ENCODE assay signal across 8 cellular contexts in the genomic region with DNA sequence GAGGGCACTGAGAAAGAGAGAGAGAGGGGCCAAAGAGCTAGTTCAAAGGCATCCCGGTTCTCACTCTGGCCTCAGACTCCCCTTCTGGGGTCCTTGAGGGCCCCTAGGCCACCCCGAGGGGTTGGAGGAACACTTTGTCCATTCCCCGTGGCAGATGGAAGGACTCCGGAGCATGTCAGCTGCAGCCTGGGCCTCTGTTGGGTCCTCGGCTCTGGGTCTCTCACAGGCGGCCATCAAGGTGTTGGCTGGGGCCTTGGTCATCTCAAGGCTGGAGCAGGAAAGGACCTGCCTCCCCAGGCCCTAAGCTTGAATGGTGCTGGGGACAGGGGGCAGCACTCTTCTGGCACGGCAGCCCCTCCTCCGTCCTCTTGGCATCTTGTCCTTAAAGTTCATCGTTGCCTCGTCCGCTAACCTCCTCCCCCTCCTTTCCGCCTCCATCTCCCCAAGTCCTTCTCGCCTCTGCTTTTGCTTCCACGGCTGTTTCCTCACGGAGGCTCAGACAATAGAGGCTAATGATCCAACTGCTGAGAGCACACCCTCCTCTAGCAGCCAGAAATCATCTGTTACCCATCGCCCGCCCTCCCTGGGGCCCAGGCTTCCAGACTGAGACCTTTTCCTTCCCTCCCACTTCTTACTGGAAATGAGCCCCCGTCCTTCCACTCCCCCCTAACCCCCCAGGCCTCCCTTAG. TPM values are rescaled to one million over a fixed set of nuclear protein-coding genes. Genes with fewer than 3 reads are reported as not detected.
DNase-seq lines count a peak whose midpoint lies in the region; ATAC-seq and TF ChIP-seq lines count a peak whose summit lies in the region.

No MANE protein-coding gene starts in this region.

- H3K27me3 ChIP-seq in CD4-positive, alpha-beta T cell (ENCODE audit: control insufficient read depth, insufficient read depth, low read length) = no peaks in the 10 kb centered on the region
- H3K27me3 ChIP-seq in foreskin keratinocyte = no peaks in the 10 kb centered on the region
- H3K27me3 ChIP-seq in ovary = no peaks in the 10 kb centered on the region
- no peaks in the 10 kb centered on the region for H3K27me3 ChIP-seq in BE2C

- peak overlapping the region; percentile 94 for H3K27ac Mint-ChIP-seq in CD4-positive, alpha-beta T cell
- peak overlapping the region; percentile 91 to 94 for H3K27ac Mint-ChIP-seq in T-cell

- peak; percentile 56 for TF ChIP-seq POLR2A in ovary (IDR thresholded peaks at IDR 0.05)

- POLR2A ChIA-PET in CD4-positive, alpha-beta T cell (lab: Charles Lee) = interaction anchor here (0.8 to 18.9 kb wide), 5 partner anchors 9 to 179 kb away, joined by 3 to 668 read pairs (median 22); a partner anchor contains a TSS
- POLR2A ChIA-PET in T-cell (lab: Charles Lee) = interaction anchor here (0.5 to 1.6 kb wide), 6 partner anchors 18 to 253 kb away, joined by 3 to 6 read pairs (median 4); no protein-coding TSS in a partner anchor

- H3K4me1 ChIP-seq in foreskin keratinocyte = peaks cover 38% of the 10 kb centered on the region
- H3K4me1 ChIP-seq in ovary (ENCODE audit: insufficient read depth) = peaks cover 31% of the 10 kb centered on the region
- H3K4me1 ChIP-seq in BE2C = peaks cover 12% of the 10 kb centered on the region

- peak overlapping the region; percentile 72 for H3K4me3 Mint-ChIP-seq in CD4-positive, alpha-beta T cell
- H3K4me3 Mint-ChIP-seq in T-cell = peak overlapping the region; percentile 37 to 83 (median 70)

- H3K4me1 Mint-ChIP-seq in CD4-positive, alpha-beta T cell (ENCODE audit: low read depth) = peaks cover 83% of the 10 kb centered on the region
- peaks cover 82 to 91% (median 89%) of the 10 kb centered on the region in 3 donors for H3K4me1 Mint-ChIP-seq in T-cell

- peaks cover 4% of the 10 kb centered on the region for H3K36me3 Mint-ChIP-seq in CD4-positive, alpha-beta T cell (ENCODE audit: low read depth)
- no peaks in the 10 kb centered on the region for H3K36me3 Mint-ChIP-seq in T-cell

- intact Hi-C loops in CD4-positive, alpha-beta T cell (cut with DNase I, micrococcal nuclease) = loop anchor here (1.0 to 10.0 kb wide), 3 partner anchors 18 to 1123 kb away; no protein-coding TSS in a partner anchor
- intact Hi-C loops in ovary (cut with DNase I) = no loop called here

- DNase-seq in CD4-positive, alpha-beta T cell = peak in 1 of 10 experiments; percentile 30
- DNase-seq in T-cell = no peak
- no peak for DNase-seq in foreskin keratinocyte
- DNase-seq in ovary = no peak
- DNase-seq in activated effector memory CD4-positive, alpha-beta T cell treated with anti-CD3 and anti-CD28 coated beads, Interleukin-2, amount 50 U/mL, for 16 hours = no peak
- no peak for DNase-seq in BE2C
- DNase-seq in stimulated activated CD4-positive, alpha-beta T cell treated with anti-CD3 and anti-CD28 coated beads, Interleukin-2, amount 100 ng/mL, for 48 hours = no peak

- peak overlapping the region; percentile 79 for H3K27ac ChIP-seq in CD4-positive, alpha-beta T cell (ENCODE audit: low read depth, low read length)
- H3K27ac ChIP-seq in foreskin keratinocyte = peak overlapping the region; percentile 86
- H3K27ac ChIP-seq in ovary = peak overlapping the region; percentile 90 to 100

- no peaks in the 10 kb centered on the region for H3K9me3 ChIP-seq in CD4-positive, alpha-beta T cell (ENCODE audit: control insufficient read depth, low read length)
- H3K9me3 ChIP-seq in ovary (no peaks in the 10 kb centered on the region), BE2C (no peaks in the 10 kb centered on the region)

- no peak for TF ChIP-seq CTCF in CD4-positive, alpha-beta T cell (IDR thresholded peaks at IDR 0.05)
- TF ChIP-seq CTCF in foreskin keratinocyte (conservative IDR thresholded peaks at IDR 0.05) (no peak), ovary (IDR thresholded peaks at IDR 0.05) (peak in 1 of 3 donors; percentile 11), BE2C (IDR thresholded peaks at IDR 0.05; ENCODE audit: low read depth, low read length) (no peak)

- WGBS in ovary, 3 donors = 25 to 30% (median 27%) methylated on average over 18 of the region's 18 CpGs

- TF ChIP-seq EP300 in ovary (IDR thresholded peaks at IDR 0.05) = no peak

- no peaks in the 10 kb centered on the region for H3K27me3 Mint-ChIP-seq in CD4-positive, alpha-beta T cell
- no peaks in the 10 kb centered on the region for H3K27me3 Mint-ChIP-seq in T-cell

- ATAC-seq in CD4-positive, alpha-beta T cell (ENCODE audit: poor library complexity) = no peak
- ATAC-seq in T-cell (replicated peaks in 1 of 4) (no peak), foreskin keratinocyte (no peak), HG03095 (IDR thresholded peaks at IDR 0.05; ENCODE audit: unreplicated experiment) (no peak)

- H3K36me3 ChIP-seq in ovary (no peaks in the 10 kb centered on the region), BE2C (no peaks in the 10 kb centered on the region)

- H3K4me3 ChIP-seq in ovary = no peak overlapping the region
- H3K4me3 ChIP-seq in BE2C (ENCODE audit: low read depth, low read length) = no peak overlapping the region

- no peaks in the 10 kb centered on the region for H3K9me3 Mint-ChIP-seq in CD4-positive, alpha-beta T cell
- no peaks in the 10 kb centered on the region for H3K9me3 Mint-ChIP-seq in T-cell

- CTCF ChIA-PET in CD4-positive, alpha-beta T cell (lab: Charles Lee) = interaction anchor here (1.0 to 3.6 kb wide), 4 partner anchors 9 to 73 kb away, joined by 5 to 17 read pairs (median 13); no protein-coding TSS in a partner anchor
- CTCF ChIA-PET in T-cell (lab: Charles Lee) = interaction anchor here (0.6 to 2.8 kb wide), 5 partner anchors 9 to 230 kb away, joined by 3 to 17 read pairs (median 5); no protein-coding TSS in a partner anchor

RNA-seq across cellular contexts. Expression of a gene that starts 23.3 kb away (rescaled TPM):
- 100 to 1,000 TPM; 170 to 180 TPM for total RNA-seq in CD4-positive, alpha-beta T cell
- total RNA-seq in T-cell = 100 to 1,000 TPM; 173 to 438 (median 340) TPM
- total RNA-seq in foreskin keratinocyte = not detected in 2 replicates
- not detected in 2 replicates for polyA plus RNA-seq in foreskin keratinocyte
- total RNA-seq in ovary = 1 to 10 TPM in 2 of 7 donors, under 1 TPM in 3, not detected in 2; 0.23 to 2.5 (median 0.37) TPM
- polyA plus RNA-seq in ovary = under 1 TPM; 0.18 to 0.60 TPM
- polyA plus RNA-seq in BE2C (2012; ENCODE audit: insufficient read depth, insufficient read length, low read depth) = 0.39 TPM

RNA-seq across cellular contexts. Expression of a gene that starts 40.6 kb away (rescaled TPM):
- total RNA-seq in CD4-positive, alpha-beta T cell = 1 to 10 TPM; 3.0 to 4.2 TPM
- total RNA-seq in T-cell (1 to 10 TPM in 2 of 5 donors, under 1 TPM in 3; 0.55 to 3.7 (median 0.66) TPM), foreskin keratinocyte (285 and 352 TPM in 2 replicates), ovary (1 to 10 TPM in 1 of 7 donors, under 1 TPM in 2, not detected in 4; 0.13 to 6.2 (median 0.95) TPM)
- polyA plus RNA-seq in foreskin keratinocyte (271 and 305 TPM in 2 replicates), ovary (under 1 TPM in 1 of 2 donors, not detected in 1; 0.13 TPM)
- polyA plus RNA-seq in BE2C (2012; ENCODE audit: insufficient read depth, insufficient read length, low read depth) = not detected

Comparison
In these comparisons a context has a peak if more than half of its experiments do, and no peak if none do; other contexts are left out.
1. RNA of a gene that starts 23.3 kb away (total RNA-seq): 173 to 438 TPM in T-cell and 170 to 180 TPM in CD4-positive, alpha-beta T cell; 0.23 to 2.5 TPM in ovary and not detected in foreskin keratinocyte; every median in the first group is over 10 times any median in the second.
2. RNA of a gene that starts 40.6 kb away (total RNA-seq): 285 to 352 TPM in foreskin keratinocyte; 3.0 to 4.2 TPM in CD4-positive, alpha-beta T cell, 0.55 to 3.7 TPM in T-cell and 0.13 to 6.2 TPM in ovary; every median in the first group is over 10 times any median in the second.
3. intact Hi-C loops: an anchor here in CD4-positive, alpha-beta T cell (1.0 to 10.0 kb wide); none called in ovary.
4. Peak in every context shown above with its lines, with median percentiles within 50 percentile points of each other: H3K27ac ChIP-seq.